Comparison of ENCODE assay signal across 1 cellular context in genomic region chr6:27867051-27867940, GRCh38.
TF ChIP-seq lines count a peak whose summit lies in the region.

No MANE protein-coding gene starts in this region.

TF ChIP-seq in GM12878, 131 proteins besides CTCF, POLR2A, EP300 and RAD21 (continued from another document and continues in another):
- TF ChIP-seq, protein P1, sequence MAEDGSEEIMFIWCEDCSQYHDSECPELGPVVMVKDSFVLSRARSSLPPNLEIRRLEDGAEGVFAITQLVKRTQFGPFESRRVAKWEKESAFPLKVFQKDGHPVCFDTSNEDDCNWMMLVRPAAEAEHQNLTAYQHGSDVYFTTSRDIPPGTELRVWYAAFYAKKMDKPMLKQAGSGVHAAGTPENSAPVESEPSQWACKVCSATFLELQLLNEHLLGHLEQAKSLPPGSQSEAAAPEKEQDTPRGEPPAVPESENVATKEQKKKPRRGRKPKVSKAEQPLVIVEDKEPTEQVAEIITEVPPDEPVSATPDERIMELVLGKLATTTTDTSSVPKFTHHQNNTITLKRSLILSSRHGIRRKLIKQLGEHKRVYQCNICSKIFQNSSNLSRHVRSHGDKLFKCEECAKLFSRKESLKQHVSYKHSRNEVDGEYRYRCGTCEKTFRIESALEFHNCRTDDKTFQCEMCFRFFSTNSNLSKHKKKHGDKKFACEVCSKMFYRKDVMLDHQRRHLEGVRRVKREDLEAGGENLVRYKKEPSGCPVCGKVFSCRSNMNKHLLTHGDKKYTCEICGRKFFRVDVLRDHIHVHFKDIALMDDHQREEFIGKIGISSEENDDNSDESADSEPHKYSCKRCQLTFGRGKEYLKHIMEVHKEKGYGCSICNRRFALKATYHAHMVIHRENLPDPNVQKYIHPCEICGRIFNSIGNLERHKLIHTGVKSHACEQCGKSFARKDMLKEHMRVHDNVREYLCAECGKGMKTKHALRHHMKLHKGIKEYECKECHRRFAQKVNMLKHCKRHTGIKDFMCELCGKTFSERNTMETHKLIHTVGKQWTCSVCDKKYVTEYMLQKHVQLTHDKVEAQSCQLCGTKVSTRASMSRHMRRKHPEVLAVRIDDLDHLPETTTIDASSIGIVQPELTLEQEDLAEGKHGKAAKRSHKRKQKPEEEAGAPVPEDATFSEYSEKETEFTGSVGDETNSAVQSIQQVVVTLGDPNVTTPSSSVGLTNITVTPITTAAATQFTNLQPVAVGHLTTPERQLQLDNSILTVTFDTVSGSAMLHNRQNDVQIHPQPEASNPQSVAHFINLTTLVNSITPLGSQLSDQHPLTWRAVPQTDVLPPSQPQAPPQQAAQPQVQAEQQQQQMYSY (CRISPR knock-in tag; IDR thresholded peaks at IDR 0.05) = peak; percentile 61; the same call in 1 of the 2 replicates
- TF ChIP-seq TCF12 (IDR thresholded peaks at IDR 0.05; ENCODE audit: low read depth, low read length) (peak; percentile 60; the same call in 1 of the 2 replicates), POLR2AphosphoS5 (IDR thresholded peaks at IDR 0.05; ENCODE audit: low read length) (peak; percentile 98), SMAD5 (IDR thresholded peaks at IDR 0.05; ENCODE audit: low read depth) (peak; percentile 99), NFIC (IDR thresholded peaks at IDR 0.05; ENCODE audit: low read depth, low read length) (peak; percentile 72), SP1 (IDR thresholded peaks at IDR 0.05; ENCODE audit: low read depth, low read length) (peak; percentile 59), HDGF (IDR thresholded peaks at IDR 0.05) (no peak), SMAD1 (IDR thresholded peaks at IDR 0.05; ENCODE audit: low read depth, partially characterized antibody) (peak; percentile 96), TBL1XR1 (IDR thresholded peaks at IDR 0.05; ENCODE audit: low read depth, low read length) (0 out of 2 replicates have a peak, but pooled peaks have one; percentile 9), ZSCAN29 (IDR thresholded peaks at IDR 0.05) (0 out of 2 replicates have a peak, but pooled peaks have one; percentile 0), CREM (IDR thresholded peaks at IDR 0.05; ENCODE audit: low read depth) (peak; percentile 89), TAF1 (IDR thresholded peaks at IDR 0.05; ENCODE audit: borderline replicate concordance, low read depth, low read length) (peak; percentile 37; the same call in 1 of the 2 replicates), FOXM1 (IDR thresholded peaks at IDR 0.05; ENCODE audit: low read depth, low read length) (peak; percentile 62; the same call in 1 of the 2 replicates), CHD1 (IDR thresholded peaks at IDR 0.05; ENCODE audit: low read depth, low read length) (peak; percentile 86; the same call in 1 of the 2 replicates), BCL3 (IDR thresholded peaks at IDR 0.05; ENCODE audit: borderline replicate concordance, insufficient read depth, low read depth, low read length, poor library complexity, severe bottlenecking) (peak; percentile 42), USF1 (IDR thresholded peaks at IDR 0.05; ENCODE audit: borderline replicate concordance, extremely low read length, insufficient read depth, low read depth, low read length) (no peak), TCF3 (IDR thresholded peaks at IDR 0.05; ENCODE audit: borderline replicate concordance, insufficient read depth, low read depth, low read length) (peak; percentile 95; the same call in 1 of the 2 replicates), ATF7 (IDR thresholded peaks at IDR 0.05; ENCODE audit: low read depth) (no peak), JUNB (IDR thresholded peaks at IDR 0.05) (no peak), PML (IDR thresholded peaks at IDR 0.05; ENCODE audit: low read length) (peak; percentile 98), SRF (IDR thresholded peaks at IDR 0.05; ENCODE audit: low read depth in 2 of 2, low read length in 2 of 2) (0 out of 4 replicates have a peak, but pooled peaks of 1 of the 2 experiments have one; percentile 12), MTA3 (IDR thresholded peaks at IDR 0.05; ENCODE audit: borderline replicate concordance, low read length) (peak; percentile 83), SMARCA5 (IDR thresholded peaks at IDR 0.05) (no peak), YY1 (IDR thresholded peaks at IDR 0.05; ENCODE audit: low read depth, low read length) (peak; percentile 80), RELA (IDR thresholded peaks at IDR 0.05; ENCODE audit: borderline replicate concordance, partially characterized antibody) (peak; percentile 8), NFXL1 (IDR thresholded peaks at IDR 0.05; ENCODE audit: borderline replicate concordance) (peak; percentile 99), RUNX3 (IDR thresholded peaks at IDR 0.05; ENCODE audit: low read length) (peak; percentile 47; the same call in 1 of the 2 replicates), NR2C2 (IDR thresholded peaks at IDR 0.05; ENCODE audit: borderline replicate concordance, control insufficient read depth, insufficient read length, low read depth) (no peak), BACH1 (IDR thresholded peaks at IDR 0.05; ENCODE audit: borderline replicate concordance) (peak; percentile 68), BCLAF1 (IDR thresholded peaks at IDR 0.05) (peak; percentile 62; the same call in 1 of the 2 replicates), SUZ12 (IDR thresholded peaks at IDR 0.05; ENCODE audit: unreplicated experiment) (no peak), TCF7 (IDR thresholded peaks at IDR 0.05; ENCODE audit: borderline replicate concordance) (peak; percentile 62)
- TF ChIP-seq, protein P2, sequence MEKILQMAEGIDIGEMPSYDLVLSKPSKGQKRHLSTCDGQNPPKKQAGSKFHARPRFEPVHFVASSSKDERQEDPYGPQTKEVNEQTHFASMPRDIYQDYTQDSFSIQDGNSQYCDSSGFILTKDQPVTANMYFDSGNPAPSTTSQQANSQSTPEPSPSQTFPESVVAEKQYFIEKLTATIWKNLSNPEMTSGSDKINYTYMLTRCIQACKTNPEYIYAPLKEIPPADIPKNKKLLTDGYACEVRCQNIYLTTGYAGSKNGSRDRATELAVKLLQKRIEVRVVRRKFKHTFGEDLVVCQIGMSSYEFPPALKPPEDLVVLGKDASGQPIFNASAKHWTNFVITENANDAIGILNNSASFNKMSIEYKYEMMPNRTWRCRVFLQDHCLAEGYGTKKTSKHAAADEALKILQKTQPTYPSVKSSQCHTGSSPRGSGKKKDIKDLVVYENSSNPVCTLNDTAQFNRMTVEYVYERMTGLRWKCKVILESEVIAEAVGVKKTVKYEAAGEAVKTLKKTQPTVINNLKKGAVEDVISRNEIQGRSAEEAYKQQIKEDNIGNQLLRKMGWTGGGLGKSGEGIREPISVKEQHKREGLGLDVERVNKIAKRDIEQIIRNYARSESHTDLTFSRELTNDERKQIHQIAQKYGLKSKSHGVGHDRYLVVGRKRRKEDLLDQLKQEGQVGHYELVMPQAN (conservative IDR thresholded peaks at IDR 0.05) = no peak
- TF ChIP-seq, protein P3, sequence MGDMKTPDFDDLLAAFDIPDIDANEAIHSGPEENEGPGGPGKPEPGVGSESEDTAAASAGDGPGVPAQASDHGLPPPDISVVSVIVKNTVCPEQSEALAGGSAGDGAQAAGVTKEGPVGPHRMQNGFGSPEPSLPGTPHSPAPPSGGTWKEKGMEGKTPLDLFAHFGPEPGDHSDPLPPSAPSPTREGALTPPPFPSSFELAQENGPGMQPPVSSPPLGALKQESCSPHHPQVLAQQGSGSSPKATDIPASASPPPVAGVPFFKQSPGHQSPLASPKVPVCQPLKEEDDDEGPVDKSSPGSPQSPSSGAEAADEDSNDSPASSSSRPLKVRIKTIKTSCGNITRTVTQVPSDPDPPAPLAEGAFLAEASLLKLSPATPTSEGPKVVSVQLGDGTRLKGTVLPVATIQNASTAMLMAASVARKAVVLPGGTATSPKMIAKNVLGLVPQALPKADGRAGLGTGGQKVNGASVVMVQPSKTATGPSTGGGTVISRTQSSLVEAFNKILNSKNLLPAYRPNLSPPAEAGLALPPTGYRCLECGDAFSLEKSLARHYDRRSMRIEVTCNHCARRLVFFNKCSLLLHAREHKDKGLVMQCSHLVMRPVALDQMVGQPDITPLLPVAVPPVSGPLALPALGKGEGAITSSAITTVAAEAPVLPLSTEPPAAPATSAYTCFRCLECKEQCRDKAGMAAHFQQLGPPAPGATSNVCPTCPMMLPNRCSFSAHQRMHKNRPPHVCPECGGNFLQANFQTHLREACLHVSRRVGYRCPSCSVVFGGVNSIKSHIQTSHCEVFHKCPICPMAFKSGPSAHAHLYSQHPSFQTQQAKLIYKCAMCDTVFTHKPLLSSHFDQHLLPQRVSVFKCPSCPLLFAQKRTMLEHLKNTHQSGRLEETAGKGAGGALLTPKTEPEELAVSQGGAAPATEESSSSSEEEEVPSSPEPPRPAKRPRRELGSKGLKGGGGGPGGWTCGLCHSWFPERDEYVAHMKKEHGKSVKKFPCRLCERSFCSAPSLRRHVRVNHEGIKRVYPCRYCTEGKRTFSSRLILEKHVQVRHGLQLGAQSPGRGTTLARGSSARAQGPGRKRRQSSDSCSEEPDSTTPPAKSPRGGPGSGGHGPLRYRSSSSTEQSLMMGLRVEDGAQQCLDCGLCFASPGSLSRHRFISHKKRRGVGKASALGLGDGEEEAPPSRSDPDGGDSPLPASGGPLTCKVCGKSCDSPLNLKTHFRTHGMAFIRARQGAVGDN (IDR thresholded peaks at IDR 0.05) = peak; percentile 45
- TF ChIP-seq, protein P4, sequence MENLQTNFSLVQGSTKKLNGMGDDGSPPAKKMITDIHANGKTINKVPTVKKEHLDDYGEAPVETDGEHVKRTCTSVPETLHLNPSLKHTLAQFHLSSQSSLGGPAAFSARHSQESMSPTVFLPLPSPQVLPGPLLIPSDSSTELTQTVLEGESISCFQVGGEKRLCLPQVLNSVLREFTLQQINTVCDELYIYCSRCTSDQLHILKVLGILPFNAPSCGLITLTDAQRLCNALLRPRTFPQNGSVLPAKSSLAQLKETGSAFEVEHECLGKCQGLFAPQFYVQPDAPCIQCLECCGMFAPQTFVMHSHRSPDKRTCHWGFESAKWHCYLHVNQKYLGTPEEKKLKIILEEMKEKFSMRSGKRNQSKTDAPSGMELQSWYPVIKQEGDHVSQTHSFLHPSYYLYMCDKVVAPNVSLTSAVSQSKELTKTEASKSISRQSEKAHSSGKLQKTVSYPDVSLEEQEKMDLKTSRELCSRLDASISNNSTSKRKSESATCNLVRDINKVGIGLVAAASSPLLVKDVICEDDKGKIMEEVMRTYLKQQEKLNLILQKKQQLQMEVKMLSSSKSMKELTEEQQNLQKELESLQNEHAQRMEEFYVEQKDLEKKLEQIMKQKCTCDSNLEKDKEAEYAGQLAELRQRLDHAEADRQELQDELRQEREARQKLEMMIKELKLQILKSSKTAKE (IDR thresholded peaks at IDR 0.05; ENCODE audit: low read depth, poor library complexity, severe bottlenecking) = no peak
- TF ChIP-seq, protein P5, sequence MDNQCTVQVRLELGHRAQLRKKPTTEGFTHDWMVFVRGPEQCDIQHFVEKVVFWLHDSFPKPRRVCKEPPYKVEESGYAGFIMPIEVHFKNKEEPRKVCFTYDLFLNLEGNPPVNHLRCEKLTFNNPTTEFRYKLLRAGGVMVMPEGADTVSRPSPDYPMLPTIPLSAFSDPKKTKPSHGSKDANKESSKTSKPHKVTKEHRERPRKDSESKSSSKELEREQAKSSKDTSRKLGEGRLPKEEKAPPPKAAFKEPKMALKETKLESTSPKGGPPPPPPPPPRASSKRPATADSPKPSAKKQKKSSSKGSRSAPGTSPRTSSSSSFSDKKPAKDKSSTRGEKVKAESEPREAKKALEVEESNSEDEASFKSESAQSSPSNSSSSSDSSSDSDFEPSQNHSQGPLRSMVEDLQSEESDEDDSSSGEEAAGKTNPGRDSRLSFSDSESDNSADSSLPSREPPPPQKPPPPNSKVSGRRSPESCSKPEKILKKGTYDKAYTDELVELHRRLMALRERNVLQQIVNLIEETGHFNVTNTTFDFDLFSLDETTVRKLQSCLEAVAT (IDR thresholded peaks at IDR 0.05) = peak; percentile 91
- TF ChIP-seq, protein P6, sequence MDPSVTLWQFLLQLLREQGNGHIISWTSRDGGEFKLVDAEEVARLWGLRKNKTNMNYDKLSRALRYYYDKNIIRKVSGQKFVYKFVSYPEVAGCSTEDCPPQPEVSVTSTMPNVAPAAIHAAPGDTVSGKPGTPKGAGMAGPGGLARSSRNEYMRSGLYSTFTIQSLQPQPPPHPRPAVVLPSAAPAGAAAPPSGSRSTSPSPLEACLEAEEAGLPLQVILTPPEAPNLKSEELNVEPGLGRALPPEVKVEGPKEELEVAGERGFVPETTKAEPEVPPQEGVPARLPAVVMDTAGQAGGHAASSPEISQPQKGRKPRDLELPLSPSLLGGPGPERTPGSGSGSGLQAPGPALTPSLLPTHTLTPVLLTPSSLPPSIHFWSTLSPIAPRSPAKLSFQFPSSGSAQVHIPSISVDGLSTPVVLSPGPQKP (IDR thresholded peaks at IDR 0.05; ENCODE audit: low read depth, low read length) = peak; percentile 46; the same call in 1 of the 2 replicates
